In the genomic region with DNA sequence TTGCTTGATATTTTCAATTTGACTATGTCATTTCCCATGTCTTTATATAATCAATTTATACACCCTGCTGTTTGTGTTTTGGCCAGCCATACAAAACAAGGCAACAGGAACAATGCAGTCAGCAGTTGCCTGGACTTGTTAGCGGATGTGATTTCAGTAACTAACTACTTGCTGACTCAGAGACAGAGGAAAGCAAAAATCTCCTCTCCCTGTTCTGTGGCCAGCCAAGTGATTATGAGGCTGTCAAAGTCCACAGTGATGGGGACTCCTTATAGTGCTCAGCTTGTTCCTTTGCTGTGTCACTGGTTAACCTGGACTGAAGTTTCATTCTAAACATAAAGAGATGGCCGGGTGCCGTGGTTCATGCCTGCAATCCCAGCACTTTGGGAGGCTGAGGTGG, we compare ENCODE assay signal across 1 cellular context.
A peak's percentile ranks its signal among the peaks of the same experiment; 100 is the strongest.
TF ChIP-seq lines count a peak whose summit lies in the region.

No MANE protein-coding gene starts in this region.

TF ChIP-seq in HepG2, 621 proteins besides CTCF, POLR2A, EP300 and RAD21 (continued from another document and continues in another):
- TF ChIP-seq, protein P1, sequence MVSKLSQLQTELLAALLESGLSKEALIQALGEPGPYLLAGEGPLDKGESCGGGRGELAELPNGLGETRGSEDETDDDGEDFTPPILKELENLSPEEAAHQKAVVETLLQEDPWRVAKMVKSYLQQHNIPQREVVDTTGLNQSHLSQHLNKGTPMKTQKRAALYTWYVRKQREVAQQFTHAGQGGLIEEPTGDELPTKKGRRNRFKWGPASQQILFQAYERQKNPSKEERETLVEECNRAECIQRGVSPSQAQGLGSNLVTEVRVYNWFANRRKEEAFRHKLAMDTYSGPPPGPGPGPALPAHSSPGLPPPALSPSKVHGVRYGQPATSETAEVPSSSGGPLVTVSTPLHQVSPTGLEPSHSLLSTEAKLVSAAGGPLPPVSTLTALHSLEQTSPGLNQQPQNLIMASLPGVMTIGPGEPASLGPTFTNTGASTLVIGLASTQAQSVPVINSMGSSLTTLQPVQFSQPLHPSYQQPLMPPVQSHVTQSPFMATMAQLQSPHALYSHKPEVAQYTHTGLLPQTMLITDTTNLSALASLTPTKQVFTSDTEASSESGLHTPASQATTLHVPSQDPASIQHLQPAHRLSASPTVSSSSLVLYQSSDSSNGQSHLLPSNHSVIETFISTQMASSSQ (IDR thresholded peaks at IDR 0.05; ENCODE audit: low read depth), result no peak
- TF ChIP-seq, protein P1 (CRISPR knock-in tag; IDR thresholded peaks at IDR 0.05; ENCODE audit: borderline replicate concordance), result no peak
- TF ChIP-seq HDAC2 (CRISPR knock-in tag; IDR thresholded peaks at IDR 0.05) (peak; percentile 21), ADNP (CRISPR knock-in tag; IDR thresholded peaks at IDR 0.05) (no peak), GABPB1 (CRISPR knock-in tag; IDR thresholded peaks at IDR 0.05) (no peak), STAT5B (CRISPR knock-in tag; IDR thresholded peaks at IDR 0.05) (no peak), HES4 (CRISPR knock-in tag; IDR thresholded peaks at IDR 0.05; ENCODE audit: borderline replicate concordance) (no peak), SAFB2 (CRISPR knock-in tag; IDR thresholded peaks at IDR 0.05; ENCODE audit: borderline replicate concordance, low read depth) (no peak), NR2C2 (CRISPR knock-in tag; IDR thresholded peaks at IDR 0.05; ENCODE audit: borderline replicate concordance) (no peak), ZFP36 (IDR thresholded peaks at IDR 0.05; ENCODE audit: borderline replicate concordance, low read depth, low read length, partially characterized antibody) (no peak), MLLT10 (CRISPR knock-in tag; IDR thresholded peaks at IDR 0.05) (no peak), ZNF30 (CRISPR knock-in tag; IDR thresholded peaks at IDR 0.05) (no peak), ZNF652 (CRISPR knock-in tag; IDR thresholded peaks at IDR 0.05; ENCODE audit: borderline replicate concordance, low read depth) (no peak), ZNF263 (CRISPR knock-in tag; IDR thresholded peaks at IDR 0.05) (no peak), SAP130 (CRISPR knock-in tag; IDR thresholded peaks at IDR 0.05; ENCODE audit: low read depth) (peak; percentile 44; the same call in 1 of the 2 replicates), POLR2G (IDR thresholded peaks at IDR 0.05; ENCODE audit: low read depth, low read length) (no peak), ZNF562 (CRISPR knock-in tag; IDR thresholded peaks at IDR 0.05; ENCODE audit: borderline replicate concordance) (no peak), MBD4 (IDR thresholded peaks at IDR 0.05; ENCODE audit: borderline replicate concordance, low read length) (no peak), ZFP37 (CRISPR knock-in tag; IDR thresholded peaks at IDR 0.05; ENCODE audit: borderline replicate concordance) (no peak), ZBTB21 (CRISPR knock-in tag; IDR thresholded peaks at IDR 0.05) (0 out of 2 replicates have a peak, but pooled peaks have one; percentile 29), CREM (IDR thresholded peaks at IDR 0.05) (no peak), CREM (CRISPR knock-in tag; IDR thresholded peaks at IDR 0.05) (no peak), ZBTB38 (CRISPR knock-in tag; IDR thresholded peaks at IDR 0.05) (no peak), ZNF772 (CRISPR knock-in tag; IDR thresholded peaks at IDR 0.05) (no peak), SMC3 (IDR thresholded peaks at IDR 0.05; ENCODE audit: low read length) (no peak), ZNF569 (CRISPR knock-in tag; IDR thresholded peaks at IDR 0.05; ENCODE audit: borderline replicate concordance) (no peak), KLF9 (CRISPR knock-in tag; IDR thresholded peaks at IDR 0.05; ENCODE audit: low read depth) (no peak), ZNF607 (CRISPR knock-in tag; IDR thresholded peaks at IDR 0.05; ENCODE audit: borderline replicate concordance) (no peak)
- TF ChIP-seq, protein P2, sequence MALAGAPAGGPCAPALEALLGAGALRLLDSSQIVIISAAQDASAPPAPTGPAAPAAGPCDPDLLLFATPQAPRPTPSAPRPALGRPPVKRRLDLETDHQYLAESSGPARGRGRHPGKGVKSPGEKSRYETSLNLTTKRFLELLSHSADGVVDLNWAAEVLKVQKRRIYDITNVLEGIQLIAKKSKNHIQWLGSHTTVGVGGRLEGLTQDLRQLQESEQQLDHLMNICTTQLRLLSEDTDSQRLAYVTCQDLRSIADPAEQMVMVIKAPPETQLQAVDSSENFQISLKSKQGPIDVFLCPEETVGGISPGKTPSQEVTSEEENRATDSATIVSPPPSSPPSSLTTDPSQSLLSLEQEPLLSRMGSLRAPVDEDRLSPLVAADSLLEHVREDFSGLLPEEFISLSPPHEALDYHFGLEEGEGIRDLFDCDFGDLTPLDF (CRISPR knock-in tag; IDR thresholded peaks at IDR 0.05), result no peak
- TF ChIP-seq, protein P3, sequence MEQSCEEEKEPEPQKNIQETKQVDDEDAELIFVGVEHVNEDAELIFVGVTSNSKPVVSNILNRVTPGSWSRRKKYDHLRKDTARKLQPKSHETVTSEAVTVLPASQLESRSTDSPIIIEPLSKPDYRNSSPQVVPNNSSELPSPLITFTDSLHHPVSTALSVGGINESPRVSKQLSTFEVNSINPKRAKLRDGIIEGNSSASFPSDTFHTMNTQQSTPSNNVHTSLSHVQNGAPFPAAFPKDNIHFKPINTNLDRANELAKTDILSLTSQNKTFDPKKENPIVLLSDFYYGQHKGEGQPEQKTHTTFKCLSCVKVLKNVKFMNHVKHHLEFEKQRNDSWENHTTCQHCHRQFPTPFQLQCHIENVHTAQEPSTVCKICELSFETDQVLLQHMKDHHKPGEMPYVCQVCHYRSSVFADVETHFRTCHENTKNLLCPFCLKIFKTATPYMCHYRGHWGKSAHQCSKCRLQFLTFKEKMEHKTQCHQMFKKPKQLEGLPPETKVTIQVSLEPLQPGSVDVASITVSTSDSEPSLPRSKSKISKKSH (CRISPR knock-in tag; IDR thresholded peaks at IDR 0.05; ENCODE audit: borderline replicate concordance), result no peak
- TF ChIP-seq, protein P4, sequence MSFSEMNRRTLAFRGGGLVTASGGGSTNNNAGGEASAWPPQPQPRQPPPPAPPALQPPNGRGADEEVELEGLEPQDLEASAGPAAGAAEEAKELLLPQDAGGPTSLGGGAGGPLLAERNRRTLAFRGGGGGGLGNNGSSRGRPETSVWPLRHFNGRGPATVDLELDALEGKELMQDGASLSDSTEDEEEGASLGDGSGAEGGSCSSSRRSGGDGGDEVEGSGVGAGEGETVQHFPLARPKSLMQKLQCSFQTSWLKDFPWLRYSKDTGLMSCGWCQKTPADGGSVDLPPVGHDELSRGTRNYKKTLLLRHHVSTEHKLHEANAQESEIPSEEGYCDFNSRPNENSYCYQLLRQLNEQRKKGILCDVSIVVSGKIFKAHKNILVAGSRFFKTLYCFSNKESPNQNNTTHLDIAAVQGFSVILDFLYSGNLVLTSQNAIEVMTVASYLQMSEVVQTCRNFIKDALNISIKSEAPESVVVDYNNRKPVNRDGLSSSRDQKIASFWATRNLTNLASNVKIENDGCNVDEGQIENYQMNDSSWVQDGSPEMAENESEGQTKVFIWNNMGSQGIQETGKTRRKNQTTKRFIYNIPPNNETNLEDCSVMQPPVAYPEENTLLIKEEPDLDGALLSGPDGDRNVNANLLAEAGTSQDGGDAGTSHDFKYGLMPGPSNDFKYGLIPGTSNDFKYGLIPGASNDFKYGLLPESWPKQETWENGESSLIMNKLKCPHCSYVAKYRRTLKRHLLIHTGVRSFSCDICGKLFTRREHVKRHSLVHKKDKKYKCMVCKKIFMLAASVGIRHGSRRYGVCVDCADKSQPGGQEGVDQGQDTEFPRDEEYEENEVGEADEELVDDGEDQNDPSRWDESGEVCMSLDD (CRISPR knock-in tag; IDR thresholded peaks at IDR 0.05; ENCODE audit: borderline replicate concordance), result no peak
- TF ChIP-seq, protein P5, sequence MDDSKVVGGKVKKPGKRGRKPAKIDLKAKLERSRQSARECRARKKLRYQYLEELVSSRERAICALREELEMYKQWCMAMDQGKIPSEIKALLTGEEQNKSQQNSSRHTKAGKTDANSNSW (CRISPR knock-in tag; IDR thresholded peaks at IDR 0.05; ENCODE audit: borderline replicate concordance), result no peak
- TF ChIP-seq, protein P6, sequence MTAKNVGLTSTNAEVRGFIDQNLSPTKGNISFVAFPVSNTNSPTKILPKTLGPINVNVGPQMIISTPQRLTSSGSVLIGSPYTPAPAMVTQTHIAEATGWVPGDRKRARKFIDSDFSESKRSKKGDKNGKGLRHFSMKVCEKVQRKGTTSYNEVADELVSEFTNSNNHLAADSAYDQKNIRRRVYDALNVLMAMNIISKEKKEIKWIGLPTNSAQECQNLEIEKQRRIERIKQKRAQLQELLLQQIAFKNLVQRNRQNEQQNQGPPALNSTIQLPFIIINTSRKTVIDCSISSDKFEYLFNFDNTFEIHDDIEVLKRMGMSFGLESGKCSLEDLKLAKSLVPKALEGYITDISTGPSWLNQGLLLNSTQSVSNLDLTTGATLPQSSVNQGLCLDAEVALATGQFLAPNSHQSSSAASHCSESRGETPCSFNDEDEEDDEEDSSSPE (CRISPR knock-in tag; IDR thresholded peaks at IDR 0.05), result no peak
- TF ChIP-seq, protein P7, sequence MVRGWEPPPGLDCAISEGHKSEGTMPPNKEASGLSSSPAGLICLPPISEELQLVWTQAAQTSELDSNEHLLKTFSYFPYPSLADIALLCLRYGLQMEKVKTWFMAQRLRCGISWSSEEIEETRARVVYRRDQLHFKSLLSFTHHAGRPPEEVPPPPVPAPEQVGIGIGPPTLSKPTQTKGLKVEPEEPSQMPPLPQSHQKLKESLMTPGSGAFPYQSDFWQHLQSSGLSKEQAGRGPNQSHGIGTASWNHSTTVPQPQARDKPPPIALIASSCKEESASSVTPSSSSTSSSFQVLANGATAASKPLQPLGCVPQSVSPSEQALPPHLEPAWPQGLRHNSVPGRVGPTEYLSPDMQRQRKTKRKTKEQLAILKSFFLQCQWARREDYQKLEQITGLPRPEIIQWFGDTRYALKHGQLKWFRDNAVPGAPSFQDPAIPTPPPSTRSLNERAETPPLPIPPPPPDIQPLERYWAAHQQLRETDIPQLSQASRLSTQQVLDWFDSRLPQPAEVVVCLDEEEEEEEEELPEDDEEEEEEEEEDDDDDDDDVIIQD (CRISPR knock-in tag; IDR thresholded peaks at IDR 0.05; ENCODE audit: low read depth), result no peak
- TF ChIP-seq, protein P8, sequence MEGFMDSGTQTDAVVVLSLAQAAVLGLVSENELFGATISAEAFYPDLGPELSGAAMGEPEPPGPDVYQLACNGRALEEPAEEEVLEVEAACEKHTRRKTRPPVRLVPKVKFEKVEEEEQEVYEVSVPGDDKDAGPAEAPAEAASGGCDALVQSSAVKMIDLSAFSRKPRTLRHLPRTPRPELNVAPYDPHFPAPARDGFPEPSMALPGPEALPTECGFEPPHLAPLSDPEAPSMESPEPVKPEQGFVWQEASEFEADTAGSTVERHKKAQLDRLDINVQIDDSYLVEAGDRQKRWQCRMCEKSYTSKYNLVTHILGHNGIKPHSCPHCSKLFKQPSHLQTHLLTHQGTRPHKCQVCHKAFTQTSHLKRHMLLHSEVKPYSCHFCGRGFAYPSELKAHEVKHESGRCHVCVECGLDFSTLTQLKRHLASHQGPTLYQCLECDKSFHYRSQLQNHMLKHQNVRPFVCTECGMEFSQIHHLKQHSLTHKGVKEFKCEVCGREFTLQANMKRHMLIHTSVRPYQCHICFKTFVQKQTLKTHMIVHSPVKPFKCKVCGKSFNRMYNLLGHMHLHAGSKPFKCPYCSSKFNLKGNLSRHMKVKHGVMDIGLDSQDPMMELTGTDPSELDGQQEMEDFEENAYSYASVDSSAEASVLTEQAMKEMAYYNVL (CRISPR knock-in tag; IDR thresholded peaks at IDR 0.05; ENCODE audit: borderline replicate concordance), result no peak
- TF ChIP-seq, protein P9, sequence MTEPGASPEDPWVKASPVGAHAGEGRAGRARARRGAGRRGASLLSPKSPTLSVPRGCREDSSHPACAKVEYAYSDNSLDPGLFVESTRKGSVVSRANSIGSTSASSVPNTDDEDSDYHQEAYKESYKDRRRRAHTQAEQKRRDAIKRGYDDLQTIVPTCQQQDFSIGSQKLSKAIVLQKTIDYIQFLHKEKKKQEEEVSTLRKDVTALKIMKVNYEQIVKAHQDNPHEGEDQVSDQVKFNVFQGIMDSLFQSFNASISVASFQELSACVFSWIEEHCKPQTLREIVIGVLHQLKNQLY (CRISPR knock-in tag; IDR thresholded peaks at IDR 0.05), result no peak
- TF ChIP-seq, protein P10, sequence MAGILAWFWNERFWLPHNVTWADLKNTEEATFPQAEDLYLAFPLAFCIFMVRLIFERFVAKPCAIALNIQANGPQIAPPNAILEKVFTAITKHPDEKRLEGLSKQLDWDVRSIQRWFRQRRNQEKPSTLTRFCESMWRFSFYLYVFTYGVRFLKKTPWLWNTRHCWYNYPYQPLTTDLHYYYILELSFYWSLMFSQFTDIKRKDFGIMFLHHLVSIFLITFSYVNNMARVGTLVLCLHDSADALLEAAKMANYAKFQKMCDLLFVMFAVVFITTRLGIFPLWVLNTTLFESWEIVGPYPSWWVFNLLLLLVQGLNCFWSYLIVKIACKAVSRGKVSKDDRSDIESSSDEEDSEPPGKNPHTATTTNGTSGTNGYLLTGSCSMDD (CRISPR knock-in tag; IDR thresholded peaks at IDR 0.05), result no peak
- TF ChIP-seq, protein P11, sequence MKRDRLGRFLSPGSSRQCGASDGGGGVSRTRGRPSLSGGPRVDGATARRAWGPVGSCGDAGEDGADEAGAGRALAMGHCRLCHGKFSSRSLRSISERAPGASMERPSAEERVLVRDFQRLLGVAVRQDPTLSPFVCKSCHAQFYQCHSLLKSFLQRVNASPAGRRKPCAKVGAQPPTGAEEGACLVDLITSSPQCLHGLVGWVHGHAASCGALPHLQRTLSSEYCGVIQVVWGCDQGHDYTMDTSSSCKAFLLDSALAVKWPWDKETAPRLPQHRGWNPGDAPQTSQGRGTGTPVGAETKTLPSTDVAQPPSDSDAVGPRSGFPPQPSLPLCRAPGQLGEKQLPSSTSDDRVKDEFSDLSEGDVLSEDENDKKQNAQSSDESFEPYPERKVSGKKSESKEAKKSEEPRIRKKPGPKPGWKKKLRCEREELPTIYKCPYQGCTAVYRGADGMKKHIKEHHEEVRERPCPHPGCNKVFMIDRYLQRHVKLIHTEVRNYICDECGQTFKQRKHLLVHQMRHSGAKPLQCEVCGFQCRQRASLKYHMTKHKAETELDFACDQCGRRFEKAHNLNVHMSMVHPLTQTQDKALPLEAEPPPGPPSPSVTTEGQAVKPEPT (CRISPR knock-in tag; IDR thresholded peaks at IDR 0.05; ENCODE audit: low read depth), result no peak
- TF ChIP-seq, protein P12, sequence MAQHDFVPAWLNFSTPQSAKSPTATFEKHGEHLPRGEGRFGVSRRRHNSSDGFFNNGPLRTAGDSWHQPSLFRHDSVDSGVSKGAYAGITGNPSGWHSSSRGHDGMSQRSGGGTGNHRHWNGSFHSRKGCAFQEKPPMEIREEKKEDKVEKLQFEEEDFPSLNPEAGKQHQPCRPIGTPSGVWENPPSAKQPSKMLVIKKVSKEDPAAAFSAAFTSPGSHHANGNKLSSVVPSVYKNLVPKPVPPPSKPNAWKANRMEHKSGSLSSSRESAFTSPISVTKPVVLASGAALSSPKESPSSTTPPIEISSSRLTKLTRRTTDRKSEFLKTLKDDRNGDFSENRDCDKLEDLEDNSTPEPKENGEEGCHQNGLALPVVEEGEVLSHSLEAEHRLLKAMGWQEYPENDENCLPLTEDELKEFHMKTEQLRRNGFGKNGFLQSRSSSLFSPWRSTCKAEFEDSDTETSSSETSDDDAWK (CRISPR knock-in tag; IDR thresholded peaks at IDR 0.05), result no peak
